In genomic region chr6:31817133-31817928, GRCh38 we compare ENCODE assay signal across 6 cellular contexts. TPM values are rescaled to one million over a fixed set of nuclear protein-coding genes. Genes with fewer than 3 reads are reported as not detected.
DNase-seq lines count a peak whose midpoint lies in the region; ATAC-seq and TF ChIP-seq lines count a peak whose summit lies in the region.
"Not testable (repeated sequence)": the region's sequence is repeated elsewhere in the genome, so short reads cannot be mapped to it uniquely, and the experiment has no call there.

No MANE protein-coding gene starts in this region.

- ATAC-seq in activated CD8-positive, alpha-beta T cell treated with anti-CD3 and anti-CD28 coated beads, Interleukin-2, amount 10 ng/mL, durations not matched to agents 7 days and 5 days = peak; percentile 28
- peak; percentile 0 for ATAC-seq in left lung
- not testable (repeated sequence) for ATAC-seq in sciatic nerve

- H3K27ac ChIP-seq in AG04450 (ENCODE audit: low read depth, low read length) = not testable (repeated sequence)
- H3K27ac ChIP-seq in duodenal mucosa (ENCODE audit: low read depth, low read length) (peak overlapping the region; percentile 62), left lung (peak overlapping the region; percentile 87)

- peaks cover 13% of the 10 kb centered on the region for H3K36me3 Mint-ChIP-seq in activated CD8-positive, alpha-beta T cell treated with anti-CD3 and anti-CD28 coated beads, Interleukin-2, amount 10 ng/mL, durations not matched to agents 7 days and 5 days (ENCODE audit: low read depth)

- H3K9ac ChIP-seq in duodenal mucosa (ENCODE audit: low read depth in 1 of 2, low read length in 2 of 2) = peak overlapping the region; percentile 54 to 86

- not testable (repeated sequence) for H3K27me3 Mint-ChIP-seq in activated CD8-positive, alpha-beta T cell treated with anti-CD3 and anti-CD28 coated beads, Interleukin-2, amount 10 ng/mL, durations not matched to agents 7 days and 5 days (ENCODE audit: low read depth)

- CTCF ChIA-PET in AG04450 (lab: Charles Lee) = not testable (repeated sequence)
- CTCF ChIA-PET in activated CD8-positive, alpha-beta T cell treated with anti-CD3 and anti-CD28 coated beads, Interleukin-2, amount 10 ng/mL, durations not matched to agents 7 days and 5 days (lab: Charles Lee) = interaction anchor here (0.7 to 4.0 kb wide), 13 partner anchors 9 to 237 kb away, joined by 3 to 14 read pairs (median 5); partner anchors contain the start of genes BAG6, CLIC1, LSM2 and MSH5

- not testable (repeated sequence) for H3K36me3 ChIP-seq in duodenal mucosa (ENCODE audit: control insufficient read depth in 1 of 2, insufficient read depth in 2 of 2, low read length in 2 of 2); left lung

- H3K4me3 Mint-ChIP-seq in activated CD8-positive, alpha-beta T cell treated with anti-CD3 and anti-CD28 coated beads, Interleukin-2, amount 10 ng/mL, durations not matched to agents 7 days and 5 days = peak overlapping the region; percentile 96

- H3K4me1 ChIP-seq in duodenal mucosa (ENCODE audit: control insufficient read depth in 1 of 2, insufficient read depth in 2 of 2, low read length in 2 of 2) (peaks cover 35 to 36% of the 10 kb centered on the region in 2 donors), left lung (peaks cover 24 to 69% of the 10 kb centered on the region in 2 donors)

- H3K9me3 Mint-ChIP-seq in activated CD8-positive, alpha-beta T cell treated with anti-CD3 and anti-CD28 coated beads, Interleukin-2, amount 10 ng/mL, durations not matched to agents 7 days and 5 days (ENCODE audit: insufficient read depth) = not testable (repeated sequence)

- POLR2A ChIA-PET in AG04450 (lab: Yijun Ruan, JAX) = interaction anchor here (1.1 kb wide), 1 partner anchor 10 kb away, joined by 3 read pairs; the partner anchor contains the start of gene LSM2
- POLR2A ChIA-PET in activated CD8-positive, alpha-beta T cell treated with anti-CD3 and anti-CD28 coated beads, Interleukin-2, amount 10 ng/mL, durations not matched to agents 7 days and 5 days (lab: Charles Lee) = interaction anchor here (0.6 to 2.1 kb wide), 15 partner anchors 9 to 360 kb away, joined by 3 to 21 read pairs (median 4); partner anchors contain the start of genes CLIC1, HSPA1B, LSM2 and MSH5

- DNase-seq in AG04450 (ENCODE audit: low read depth, low spot score) = not testable (repeated sequence)
- DNase-seq in Kasumi-1 (lab: John Stamatoyannopoulos, UW) (peak; percentile 55 to 65), left lung (peak in 1 of 2 donors; percentile 59), sciatic nerve (ENCODE audit: low spot score) (peak; percentile 67)
- peak; percentile 56 for DNase-seq in activated CD8-positive, alpha-beta T cell treated with anti-CD3 and anti-CD28 coated beads, Interleukin-2, amount 10 ng/mL, durations not matched to agents 7 days and 5 days

- H3K4me3 ChIP-seq in AG04450 (ENCODE audit: low read depth, low read length) = peak overlapping the region; percentile 57
- peak overlapping the region; percentile 62 to 64 for H3K4me3 ChIP-seq in duodenal mucosa (ENCODE audit: low read depth in 1 of 2, low read length in 2 of 2)
- peak overlapping the region; percentile 39 to 64 for H3K4me3 ChIP-seq in left lung

- peak overlapping the region; percentile 94 for H3K27ac Mint-ChIP-seq in activated CD8-positive, alpha-beta T cell treated with anti-CD3 and anti-CD28 coated beads, Interleukin-2, amount 10 ng/mL, durations not matched to agents 7 days and 5 days

- H3K9me3 ChIP-seq in AG04450 (ENCODE audit: control insufficient read depth, insufficient read depth, low read length); duodenal mucosa (ENCODE audit: control insufficient read depth in 1 of 2, low read length in 2 of 2); left lung: not testable (repeated sequence)

- H3K27me3 ChIP-seq in AG04450 (ENCODE audit: control insufficient read depth, insufficient read depth, low read length); duodenal mucosa (ENCODE audit: control insufficient read depth in 1 of 2, insufficient read depth in 2 of 2, low read length in 2 of 2); left lung: not testable (repeated sequence)

- intact Hi-C loops in left lung (cut with DNase I); sciatic nerve (cut with DNase I): not testable (repeated sequence)

- H3K4me1 Mint-ChIP-seq in activated CD8-positive, alpha-beta T cell treated with anti-CD3 and anti-CD28 coated beads, Interleukin-2, amount 10 ng/mL, durations not matched to agents 7 days and 5 days (ENCODE audit: low read depth) = peaks cover 57% of the 10 kb centered on the region

- not testable (repeated sequence) for TF ChIP-seq CTCF in AG04450 (IDR thresholded peaks at IDR 0.05; ENCODE audit: low read depth, low read length); left lung (IDR thresholded peaks at IDR 0.05)

RNA-seq across cellular contexts. Expression of gene HSPA1A, which starts 2.0 kb away (rescaled TPM):
- 46.6 and 50.4 TPM in 2 replicates for polyA plus RNA-seq in AG04450 (2011; rRNA removed)
- polyA minus RNA-seq in AG04450 (2011; rRNA and poly(A)+ RNA removed) = 22.7 and 36.9 TPM in 2 replicates
- 10 to 100 TPM; 75.6 to 75.7 TPM for total RNA-seq in activated CD8-positive, alpha-beta T cell treated with anti-CD3 and anti-CD28 coated beads, Interleukin-2, amount 10 ng/mL, durations not matched to agents 7 days and 5 days
- total RNA-seq in left lung (100 to 1,000 TPM; 155 to 205 TPM), sciatic nerve (195 TPM)

RNA-seq across cellular contexts. Expression of gene HSPA1L, which starts 2.2 kb away (rescaled TPM):
- polyA plus RNA-seq in AG04450 (2011; rRNA removed) = 1.1 and 1.2 TPM in 2 replicates
- 0.97 and 1.9 TPM in 2 replicates for polyA minus RNA-seq in AG04450 (2011; rRNA and poly(A)+ RNA removed)
- total RNA-seq in activated CD8-positive, alpha-beta T cell treated with anti-CD3 and anti-CD28 coated beads, Interleukin-2, amount 10 ng/mL, durations not matched to agents 7 days and 5 days = 1 to 10 TPM; 3.0 to 3.1 TPM
- 1 to 10 TPM in 1 of 2 donors, under 1 TPM in 1; 0.99 to 1.2 TPM for total RNA-seq in left lung
- 2.8 TPM for total RNA-seq in sciatic nerve

RNA-seq across cellular contexts. Expression of gene HSPA1B, which starts 10.2 kb away (rescaled TPM):
- polyA plus RNA-seq in AG04450 (2011; rRNA removed) = 31.9 TPM in 2 replicates
- 43.7 and 44.3 TPM in 2 replicates for polyA minus RNA-seq in AG04450 (2011; rRNA and poly(A)+ RNA removed)
- total RNA-seq in activated CD8-positive, alpha-beta T cell treated with anti-CD3 and anti-CD28 coated beads, Interleukin-2, amount 10 ng/mL, durations not matched to agents 7 days and 5 days = 10 to 100 TPM; 84.6 to 87.1 TPM
- total RNA-seq in left lung = 100 to 1,000 TPM; 104 to 180 TPM
- total RNA-seq in sciatic nerve = 181 TPM

RNA-seq across cellular contexts. Expression of gene LSM2, which starts 10.6 kb away (rescaled TPM):
- 34.2 and 38.3 TPM in 2 replicates for polyA plus RNA-seq in AG04450 (2011; rRNA removed)
- 22.5 and 24.8 TPM in 2 replicates for polyA minus RNA-seq in AG04450 (2011; rRNA and poly(A)+ RNA removed)
- 100 to 1,000 TPM; 123 to 128 TPM for total RNA-seq in activated CD8-positive, alpha-beta T cell treated with anti-CD3 and anti-CD28 coated beads, Interleukin-2, amount 10 ng/mL, durations not matched to agents 7 days and 5 days
- total RNA-seq in left lung = 10 to 100 TPM; 38.7 to 51.5 TPM
- total RNA-seq in sciatic nerve = 30.1 TPM

RNA-seq across cellular contexts. Expression of gene VARS1, which starts 21.8 kb away (rescaled TPM):
- polyA plus RNA-seq in AG04450 (2011; rRNA removed) = 16.0 and 23.9 TPM in 2 replicates
- polyA minus RNA-seq in AG04450 (2011; rRNA and poly(A)+ RNA removed) = 54.4 and 69.8 TPM in 2 replicates
- total RNA-seq in activated CD8-positive, alpha-beta T cell treated with anti-CD3 and anti-CD28 coated beads, Interleukin-2, amount 10 ng/mL, durations not matched to agents 7 days and 5 days = 100 to 1,000 TPM; 114 to 115 TPM
- total RNA-seq in left lung (100 to 1,000 TPM in 1 of 2 donors, 10 to 100 TPM in 1; 43.6 to 103 TPM), sciatic nerve (42.3 TPM)
